9 cellular contexts compared by ENCODE assay signal in the genomic region with DNA sequence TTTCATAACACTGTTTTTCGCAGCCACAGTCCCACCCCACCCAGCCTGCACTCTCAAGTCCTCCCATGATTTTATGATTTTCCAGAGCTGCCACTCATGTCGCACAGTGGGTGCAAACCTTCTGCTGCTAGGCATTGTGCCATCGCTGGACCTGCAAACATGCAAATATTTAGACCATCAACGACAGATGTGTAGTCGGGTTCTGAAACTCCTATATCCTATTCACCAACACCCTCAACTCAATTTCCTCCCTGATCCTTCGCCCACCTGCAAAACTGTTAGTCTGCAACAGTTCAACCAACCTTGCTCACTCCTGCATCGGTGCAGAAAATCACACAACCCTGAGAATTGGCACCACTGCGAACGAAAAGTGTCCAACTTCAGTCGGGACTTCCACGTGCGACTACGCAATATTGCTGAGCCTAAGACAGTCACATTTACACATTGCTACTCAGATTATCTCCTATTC. TPM values are rescaled to one million over a fixed set of nuclear protein-coding genes. Genes with fewer than 3 reads are reported as not detected.
DNase-seq lines count a peak whose midpoint lies in the region; ATAC-seq and TF ChIP-seq lines count a peak whose summit lies in the region.
"Had no signal": no experiment of that assay in that cellular context is flagged by ENCODE, and none has a peak within 500 bp of the region (broad histone marks: within the 10 kb centered on the region; RNA-seq: fewer than 3 reads in every experiment).

No MANE protein-coding gene starts in this region.

- H3K4me1 Mint-ChIP-seq in neural crest cell: peaks cover 28% of the 10 kb centered on the region

- H3K4me1 ChIP-seq in ES-I3 (ENCODE audit: insufficient read depth, low read length) (peaks cover 16% of the 10 kb centered on the region; the same call in 1 of the 2 replicates), esophagus squamous epithelium (peaks cover 5 to 23% (median 6%) of the 10 kb centered on the region in 3 donors)

- H3K36me3 ChIP-seq in ES-I3 (ENCODE audit: insufficient read depth, low read length) (no peaks in the 10 kb centered on the region), esophagus squamous epithelium (no peaks in the 10 kb centered on the region)

- DNase-seq in esophagus squamous epithelium (lab: John Stamatoyannopoulos, UW) (no peak), neural crest cell (ENCODE audit: low read depth, low spot score) (no peak), SKM-1 treated with dmso at 0.1 percent for 144 hours (lab: John Stamatoyannopoulos, UW; ENCODE audit: unreplicated experiment) (no peak), NCI-H1436 treated with DMSO at 0.1 percent for 48 hours (lab: John Stamatoyannopoulos, UW) (no peak)

- H3K27ac ChIP-seq in esophagus squamous epithelium: peak overlapping the region; percentile 84 to 94 (median 92)

- peak overlapping the region; percentile 85 for H3K27ac Mint-ChIP-seq in neural crest cell (ENCODE audit: unreplicated experiment)

- peak overlapping the region; percentile 97 for H3K4me3 ChIP-seq in WI38 (ENCODE audit: low read depth, low read length)
- H3K4me3 ChIP-seq in esophagus squamous epithelium: peak overlapping the region; percentile 70 to 99 (median 88)

- ATAC-seq in HG03175 (IDR thresholded peaks at IDR 0.05; ENCODE audit: unreplicated experiment): peak; percentile 3
- no peak for ATAC-seq in GM21423 (IDR thresholded peaks at IDR 0.05; ENCODE audit: unreplicated experiment)

- no peaks in the 10 kb centered on the region for H3K9me3 Mint-ChIP-seq in neural crest cell

- no peak for TF ChIP-seq POLR2A in esophagus squamous epithelium (IDR thresholded peaks at IDR 0.05)

- H3K4me3 Mint-ChIP-seq in neural crest cell: peak overlapping the region; percentile 95

- H3K9me3 ChIP-seq in ES-I3 (ENCODE audit: control insufficient read depth, insufficient read depth, low read length) (no peaks in the 10 kb centered on the region), esophagus squamous epithelium (no peaks in the 10 kb centered on the region)

- peaks cover 17% of the 10 kb centered on the region for H3K27me3 Mint-ChIP-seq in neural crest cell (ENCODE audit: low read depth)

- H3K27me3 ChIP-seq in esophagus squamous epithelium: no peaks in the 10 kb centered on the region

- intact Hi-C loops in esophagus squamous epithelium (cut with DNase I): no loop called here

- peak overlapping the region; percentile 99 for H3K9ac ChIP-seq in ES-I3 (ENCODE audit: low read depth, low read length)

- 1 to 9% methylated on average over 13 of the region's 13 CpGs for WGBS in esophagus squamous epithelium, 2 donors

- no peaks in the 10 kb centered on the region for H3K36me3 Mint-ChIP-seq in neural crest cell (ENCODE audit: low read depth)

- TF ChIP-seq CTCF in WI38 (IDR thresholded peaks at IDR 0.05; ENCODE audit: low read depth, low read length) (no peak), esophagus squamous epithelium (IDR thresholded peaks at IDR 0.05) (no peak), neural crest cell (conservative IDR thresholded peaks at IDR 0.05) (no peak)

RNA-seq across cellular contexts. Expression of a gene that starts 0.9 kb away (rescaled TPM):
- total RNA-seq in esophagus squamous epithelium (10 to 100 TPM in 1 of 4 donors, 1 to 10 TPM in 3; 7.0 to 15.1 (median 8.5) TPM), neural crest cell (36.1 and 37.0 TPM in 2 replicates)

RNA-seq across cellular contexts. Expression of a gene that starts 24.7 kb away (rescaled TPM):
- total RNA-seq in esophagus squamous epithelium (1 to 10 TPM in 1 of 4 donors, under 1 TPM in 1, not detected in 2; 0.23 to 6.1 TPM), neural crest cell (not detected in 2 replicates)
- total RNA-seq: T-helper 1 cell treated with Interleukin-12 subunit alpha and Interleukin-12 subunit beta and Interleukin-4 antibody, amounts not matched to agents 30 ng/mL and 1 ng/mL, for 36 hours had no signal
